In the genomic region with DNA sequence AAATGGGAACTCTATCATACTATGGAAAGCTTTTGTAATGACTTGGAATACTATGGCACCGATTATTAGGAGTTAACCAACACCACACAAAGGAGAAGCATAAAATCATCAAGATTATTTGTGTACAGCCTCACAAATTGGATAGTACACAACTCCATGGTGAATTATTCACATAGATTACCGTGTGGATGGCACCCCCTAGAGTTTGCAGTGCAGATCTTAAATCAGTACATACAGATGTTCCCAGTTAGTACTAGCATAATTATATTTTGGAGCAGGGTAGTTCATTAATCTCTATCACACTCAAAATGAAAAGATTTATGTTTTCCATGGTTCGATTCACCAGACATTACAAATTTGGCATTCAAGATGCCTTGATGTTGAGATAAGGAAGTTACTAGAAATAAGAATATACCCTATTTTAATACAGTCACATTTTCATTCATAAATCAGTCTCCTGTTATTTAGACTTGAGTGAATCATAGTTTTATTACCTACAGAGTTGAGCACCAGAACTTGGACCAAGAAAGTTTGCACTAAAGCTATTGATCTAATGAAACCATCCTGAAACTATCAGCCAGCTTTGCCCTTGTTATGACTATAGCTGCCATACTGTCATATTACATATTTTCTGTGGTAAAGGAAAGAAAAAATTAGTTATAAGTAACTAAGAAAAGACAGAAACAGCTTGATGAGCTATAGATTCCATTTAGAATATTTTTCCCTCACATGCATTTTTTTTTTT, we compare ENCODE assay signal across 9 cellular contexts.
DNase-seq lines count a peak whose midpoint lies in the region; ATAC-seq and TF ChIP-seq lines count a peak whose summit lies in the region.
"Had no signal": no experiment of that assay in that cellular context is flagged by ENCODE, and none has a peak within 500 bp of the region (broad histone marks: within the 10 kb centered on the region; RNA-seq: fewer than 3 reads in every experiment).

No MANE protein-coding gene starts in this region.

- H3K27ac ChIP-seq in PC-3 (ENCODE audit: low read length): no peak overlapping the region
- H3K27ac ChIP-seq: skin epidermis had no signal

- H3F3A ChIP-seq in PC-3 (ENCODE audit: low read length, unreplicated experiment): no peaks in the 10 kb centered on the region

- CTCF ChIA-PET in PC-3 (lab: Charles Lee): no interaction called here

- no peaks in the 10 kb centered on the region for H4K20me1 ChIP-seq in PC-3 (ENCODE audit: low read length)

- no peaks in the 10 kb centered on the region for H3K36me3 ChIP-seq in PC-3 (ENCODE audit: low read depth, low read length)

- no peak overlapping the region for H2AFZ ChIP-seq in PC-3 (ENCODE audit: low read length)

- H3K4me3 ChIP-seq in HFF-Myc (replicated peaks; ENCODE audit: low read depth, low read length) (no peak overlapping the region), PC-3 (ENCODE audit: low read length) (no peak overlapping the region), foreskin fibroblast (ENCODE audit: low read depth in 1 of 2, low read length in 2 of 2) (no peak overlapping the region)
- H3K4me3 ChIP-seq: skin epidermis had no signal

- no peaks in the 10 kb centered on the region for H3K27me3 ChIP-seq in PC-3 (ENCODE audit: low read length)

- POLR2A ChIA-PET in PC-3 (lab: Charles Lee; ENCODE audit: unreplicated experiment): no interaction called here

- H3K9me3 ChIP-seq in PC-3 (ENCODE audit: low read length): no peaks in the 10 kb centered on the region

- no peaks in the 10 kb centered on the region for H3K79me2 ChIP-seq in PC-3 (ENCODE audit: low read length)

- BruUV-seq in PC-3 (replicated peaks; lab: Mats Ljungman, UMichigan): no TSS peak

- no peak overlapping the region for H3K9ac ChIP-seq in PC-3 (ENCODE audit: low read length)

- no peak for TF ChIP-seq CTCF in HFF-Myc (IDR thresholded peaks at IDR 0.05; ENCODE audit: low read depth, low read length, missing control alignments)
- TF ChIP-seq CTCF in PC-3 (conservative IDR thresholded peaks at IDR 0.05; ENCODE audit: low read depth, low read length): peak; percentile 71
- TF ChIP-seq CTCF in foreskin fibroblast (IDR thresholded peaks at IDR 0.05; ENCODE audit: low read depth, low read length): peak; percentile 15

- no peak overlapping the region for H3K4me2 ChIP-seq in PC-3 (ENCODE audit: low read length)

- ATAC-seq in PC-3: peak; percentile 40; the same call in 1 of the 2 replicates

- H3K4me1 ChIP-seq in PC-3 (ENCODE audit: insufficient read depth, low read length): no peaks in the 10 kb centered on the region

- intact Hi-C loops in PC-3 (cut with micrococcal nuclease): loop anchor here (2.0 to 5.0 kb wide), 3 partner anchors 257 to 788 kb away; no protein-coding TSS in a partner anchor

- no peaks in the 10 kb centered on the region for H3K9me2 ChIP-seq in PC-3 (replicated peaks; ENCODE audit: low read length)

- peak; percentile 5 for DNase-seq in activated T-cell treated with anti-CD3 and anti-CD28 coated beads for 24 hours (ENCODE audit: low read depth)
- DNase-seq in activated T-cell treated with anti-CD3 and anti-CD28 coated beads for 4 hours: no peak
- DNase-seq in HFF-Myc (ENCODE audit: extremely low read depth, low read depth): peak; percentile 0
- DNase-seq in PC-3: peak; percentile 57
- DNase-seq in foreskin fibroblast: peak in 1 of 2 donors; percentile 28
- no peak for DNase-seq in CD1c-positive myeloid dendritic cell (ENCODE audit: extremely low spot score)
- no peak for DNase-seq in HCEC 1CT
- no peak for DNase-seq in cerebellum (ENCODE audit: low spot score)

Comparison
In these comparisons a context has a peak if more than half of its experiments do, and no peak if none do; other contexts are left out.
1. DNase-seq: peak in activated T-cell treated with anti-CD3 and anti-CD28 coated beads for 24 hours (single experiment), HFF-Myc (single experiment) and PC-3 (single experiment); none in activated T-cell treated with anti-CD3 and anti-CD28 coated beads for 4 hours (single experiment), CD1c-positive myeloid dendritic cell (single experiment), HCEC 1CT (single experiment) and cerebellum (single experiment).